Comparison of ENCODE assay signal across 22 cellular contexts in genomic region chr17:67011527-67012175, GRCh38.
DNase-seq lines count a peak whose midpoint lies in the region; ATAC-seq lines count a peak whose summit lies in the region.
"Had no signal": no experiment of that assay in that cellular context is flagged by ENCODE, and none has a peak within 500 bp of the region (broad histone marks: within the 10 kb centered on the region; RNA-seq: fewer than 3 reads in every experiment).

No MANE protein-coding gene starts in this region.

- H3K27ac Mint-ChIP-seq in activated naive CD4-positive, alpha-beta T cell treated with anti-CD3 and anti-CD28 coated beads, Interleukin-2, amount 10 ng/mL, durations not matched to agents 7 days and 5 days, result no peak overlapping the region
- H3K27ac Mint-ChIP-seq: activated CD4-positive, alpha-beta T cell treated with anti-CD3 and anti-CD28 coated beads, Interleukin-2, amount 10 ng/mL, durations not matched to agents 24 days and 14 days; activated naive CD4-positive, alpha-beta T cell treated with anti-CD3 and anti-CD28 coated beads for 36 hours; activated T-cell treated with anti-CD3 and anti-CD28 coated beads, Interleukin-2, amount 50 U/mL, for 72 hours; CD4-positive, CD25-positive, alpha-beta regulatory T cell; stimulated activated naive CD8-positive, alpha-beta T cell treated with anti-CD3 and anti-CD28 coated beads, Interleukin-15, Interleukin-2, amounts not matched to agents 100 ng/mL and 50 ng/mL, for 24 hours had no signal

- H3K27me3 Mint-ChIP-seq in activated naive CD4-positive, alpha-beta T cell treated with anti-CD3 and anti-CD28 coated beads, Interleukin-2, amount 10 ng/mL, durations not matched to agents 7 days and 5 days, result peaks cover 36% of the 10 kb centered on the region

- no peaks in the 10 kb centered on the region for H3K4me1 Mint-ChIP-seq in activated naive CD4-positive, alpha-beta T cell treated with anti-CD3 and anti-CD28 coated beads, Interleukin-2, amount 10 ng/mL, durations not matched to agents 7 days and 5 days
- H3K4me1 Mint-ChIP-seq: activated CD4-positive, alpha-beta T cell treated with anti-CD3 and anti-CD28 coated beads, Interleukin-2, amount 10 ng/mL, durations not matched to agents 24 days and 14 days; CD4-positive, CD25-positive, alpha-beta regulatory T cell had no signal

- CTCF ChIA-PET in activated naive CD4-positive, alpha-beta T cell treated with anti-CD3 and anti-CD28 coated beads, Interleukin-2, amount 10 ng/mL, durations not matched to agents 7 days and 5 days (lab: Charles Lee), result no interaction called here

- no peak overlapping the region for H3K4me3 Mint-ChIP-seq in activated naive CD4-positive, alpha-beta T cell treated with anti-CD3 and anti-CD28 coated beads, Interleukin-2, amount 10 ng/mL, durations not matched to agents 7 days and 5 days
- H3K4me3 Mint-ChIP-seq: activated CD4-positive, alpha-beta T cell treated with anti-CD3 and anti-CD28 coated beads, Interleukin-2, amount 10 ng/mL, durations not matched to agents 24 days and 14 days; activated naive CD4-positive, alpha-beta T cell treated with anti-CD3 and anti-CD28 coated beads for 36 hours; activated T-cell treated with anti-CD3 and anti-CD28 coated beads, Interleukin-2, amount 50 U/mL, for 72 hours; CD4-positive, CD25-positive, alpha-beta regulatory T cell; stimulated activated naive CD8-positive, alpha-beta T cell treated with anti-CD3 and anti-CD28 coated beads, Interleukin-15, Interleukin-2, amounts not matched to agents 100 ng/mL and 50 ng/mL, for 24 hours had no signal

- no peaks in the 10 kb centered on the region for H3K36me3 Mint-ChIP-seq in activated naive CD4-positive, alpha-beta T cell treated with anti-CD3 and anti-CD28 coated beads, Interleukin-2, amount 10 ng/mL, durations not matched to agents 7 days and 5 days
- H3K36me3 Mint-ChIP-seq: CD4-positive, CD25-positive, alpha-beta regulatory T cell had no signal

- DNase-seq in NCI-H2107 (lab: John Stamatoyannopoulos, UW) (peak; percentile 10), germinal center (ENCODE audit: low spot score) (peak; percentile 30)
- no peak for DNase-seq in activated CD4-positive, alpha-beta T cell treated with anti-CD3 and anti-CD28 coated beads for 4 hours
- DNase-seq in activated naive CD4-positive, alpha-beta T cell treated with anti-CD3 and anti-CD28 coated beads, Interleukin-2, amount 10 ng/mL, durations not matched to agents 7 days and 5 days, result no peak
- DNase-seq: activated CD4-positive, alpha-beta T cell treated with anti-CD3 and anti-CD28 coated beads, Interleukin-2, amount 10 ng/mL, durations not matched to agents 24 days and 14 days; activated naive CD4-positive, alpha-beta T cell treated with anti-CD3 and anti-CD28 coated beads for 36 hours; activated T-cell treated with anti-CD3 and anti-CD28 coated beads, Interleukin-2, amount 50 U/mL, for 72 hours; amniotic stem cell; CD4-positive, CD25-positive, alpha-beta regulatory T cell; effector CD4-positive, alpha-beta T cell; left cardiac atrium; mesendoderm; NCI-H1048; NCI-H187 treated with DMSO at 0.1 percent for 48 hours; NCI-H446 treated with DMSO at 0.1 percent for 48 hours; tibial artery had no signal

- no peaks in the 10 kb centered on the region for H3K9me3 Mint-ChIP-seq in activated naive CD4-positive, alpha-beta T cell treated with anti-CD3 and anti-CD28 coated beads, Interleukin-2, amount 10 ng/mL, durations not matched to agents 7 days and 5 days
- H3K9me3 Mint-ChIP-seq: activated CD4-positive, alpha-beta T cell treated with anti-CD3 and anti-CD28 coated beads, Interleukin-2, amount 10 ng/mL, durations not matched to agents 24 days and 14 days; activated T-cell treated with anti-CD3 and anti-CD28 coated beads, Interleukin-2, amount 50 U/mL, for 72 hours; stimulated activated naive CD8-positive, alpha-beta T cell treated with anti-CD3 and anti-CD28 coated beads, Interleukin-15, Interleukin-2, amounts not matched to agents 100 ng/mL and 50 ng/mL, for 24 hours had no signal

- ATAC-seq in GM18867 (IDR thresholded peaks at IDR 0.05; ENCODE audit: unreplicated experiment) (peak; percentile 62), HG02642 (IDR thresholded peaks at IDR 0.05; ENCODE audit: poor library complexity, unreplicated experiment) (peak; percentile 44), GM21529 (IDR thresholded peaks at IDR 0.05; ENCODE audit: unreplicated experiment) (no peak)
- ATAC-seq: activated T-cell treated with anti-CD3 and anti-CD28 coated beads, Interleukin-2, amount 50 U/mL, for 72 hours; HCT116; HepG2; left cardiac atrium had no signal

Comparison
In these comparisons a context has a peak if more than half of its experiments do, and no peak if none do; other contexts are left out.
1. DNase-seq: peak in NCI-H2107 (single experiment) and germinal center (single experiment); none in activated CD4-positive, alpha-beta T cell treated with anti-CD3 and anti-CD28 coated beads for 4 hours (0 of 2) and activated naive CD4-positive, alpha-beta T cell treated with anti-CD3 and anti-CD28 coated beads, Interleukin-2, amount 10 ng/mL, durations not matched to agents 7 days and 5 days (single experiment).